1 cellular context compared by ENCODE assay signal in genomic region chr6:79078057-79078969, GRCh38.
TF ChIP-seq lines count a peak whose summit lies in the region.

TSS of gene PHIP (minus strand) at chr6:79078254. CDS start at chr6:79078068, 186 bp downstream.

TF ChIP-seq in HEK293, 187 proteins besides CTCF, POLR2A, EP300 and RAD21 (continued from another document and continues in another):
- TF ChIP-seq ZBTB10 (tag by site-specific recombination; IDR thresholded peaks at IDR 0.05) (peak; percentile 88), ZNF354C (tag by site-specific recombination; IDR thresholded peaks at IDR 0.05; ENCODE audit: borderline replicate concordance, low read depth) (no peak), ZNF16 (tag by site-specific recombination; IDR thresholded peaks at IDR 0.05; ENCODE audit: low read depth) (no peak), RBAK (tag by site-specific recombination; IDR thresholded peaks at IDR 0.05) (no peak), ZFP37 (tag by site-specific recombination; IDR thresholded peaks at IDR 0.05) (peak; percentile 98), ZNF140 (tag by site-specific recombination; IDR thresholded peaks at IDR 0.05) (no peak), ZBTB11 (tag by site-specific recombination; conservative IDR thresholded peaks at IDR 0.05; ENCODE audit: low read depth) (peak; percentile 69), ZNF776 (tag by site-specific recombination; IDR thresholded peaks at IDR 0.05; ENCODE audit: borderline replicate concordance) (no peak), ZIC2 (tag by site-specific recombination; IDR thresholded peaks at IDR 0.05) (peak; percentile 97), MZF1 (tag by site-specific recombination; IDR thresholded peaks at IDR 0.05; ENCODE audit: borderline replicate concordance) (0 out of 2 replicates have a peak, but pooled peaks have one; percentile 44), ZNF701 (tag by site-specific recombination; IDR thresholded peaks at IDR 0.05) (no peak), ZNF221 (tag by site-specific recombination; IDR thresholded peaks at IDR 0.05; ENCODE audit: borderline replicate concordance) (no peak), ZNF560 (tag by site-specific recombination; IDR thresholded peaks at IDR 0.05; ENCODE audit: borderline replicate concordance) (0 out of 2 replicates have a peak, but pooled peaks have one; percentile 18), ZNF280D (tag by site-specific recombination; IDR thresholded peaks at IDR 0.05) (no peak), ZNF174 (tag by site-specific recombination; IDR thresholded peaks at IDR 0.05) (0 out of 2 replicates have a peak, but pooled peaks have one; percentile 62), ZNF112 (tag by site-specific recombination; IDR thresholded peaks at IDR 0.05) (no peak), ZNF2 (tag by site-specific recombination; IDR thresholded peaks at IDR 0.05) (peak; percentile 95), ZNF544 (tag by site-specific recombination; IDR thresholded peaks at IDR 0.05) (no peak), MYNN (tag by site-specific recombination; IDR thresholded peaks at IDR 0.05; ENCODE audit: borderline replicate concordance) (peak; percentile 67; the same call in 1 of the 2 replicates), HOXD13 (CRISPR knock-in tag; IDR thresholded peaks at IDR 0.05; ENCODE audit: borderline replicate concordance) (no peak), ZXDB (tag by site-specific recombination; IDR thresholded peaks at IDR 0.05) (peak; percentile 97), ZNF521 (tag by site-specific recombination; IDR thresholded peaks at IDR 0.05) (no peak), ZNF621 (tag by site-specific recombination; IDR thresholded peaks at IDR 0.05) (no peak), ZNF610 (tag by site-specific recombination; IDR thresholded peaks at IDR 0.05; ENCODE audit: borderline replicate concordance) (peak; percentile 86), ZNF585B (tag by site-specific recombination; IDR thresholded peaks at IDR 0.05) (peak; percentile 65), ZNF488 (tag by site-specific recombination; IDR thresholded peaks at IDR 0.05) (0 out of 2 replicates have a peak, but pooled peaks have one; percentile 26), ZNF350 (tag by site-specific recombination; IDR thresholded peaks at IDR 0.05) (no peak), ZNF692 (tag by site-specific recombination; IDR thresholded peaks at IDR 0.05) (peak; percentile 93), GLI4 (tag by site-specific recombination; IDR thresholded peaks at IDR 0.05) (peak; percentile 86; the same call in 1 of the 2 replicates), ZNF624 (tag by site-specific recombination; IDR thresholded peaks at IDR 0.05) (no peak), ZEB2 (tag by site-specific recombination; IDR thresholded peaks at IDR 0.05) (peak; percentile 100), ZBTB1 (tag by site-specific recombination; IDR thresholded peaks at IDR 0.05) (peak; percentile 74), ZNF121 (tag by site-specific recombination; IDR thresholded peaks at IDR 0.05) (peak; percentile 89), ZNF76 (tag by site-specific recombination; IDR thresholded peaks at IDR 0.05; ENCODE audit: borderline replicate concordance, low read depth) (peak; percentile 83), EGR2 (tag by site-specific recombination; IDR thresholded peaks at IDR 0.05; ENCODE audit: low read depth) (peak; percentile 95), GFI1B (tag by site-specific recombination; IDR thresholded peaks at IDR 0.05) (peak; percentile 20; the same call in 1 of the 2 replicates), ZNF157 (tag by site-specific recombination; IDR thresholded peaks at IDR 0.05) (0 out of 2 replicates have a peak, but pooled peaks have one; percentile 18), ZNF169 (tag by site-specific recombination; IDR thresholded peaks at IDR 0.05) (no peak), ZNF518A (tag by site-specific recombination; conservative IDR thresholded peaks at IDR 0.05; ENCODE audit: low read depth) (peak; percentile 39), ZNF660 (tag by site-specific recombination; IDR thresholded peaks at IDR 0.05) (peak; percentile 89), ZNF311 (tag by site-specific recombination; IDR thresholded peaks at IDR 0.05; ENCODE audit: borderline replicate concordance) (no peak), ZNF623 (tag by site-specific recombination; IDR thresholded peaks at IDR 0.05) (no peak), KLF1 (tag by site-specific recombination; IDR thresholded peaks at IDR 0.05) (peak; percentile 69; the same call in 1 of the 2 replicates), ZNF639 (tag by site-specific recombination; IDR thresholded peaks at IDR 0.05) (peak; percentile 75), ZNF433 (tag by site-specific recombination; IDR thresholded peaks at IDR 0.05; ENCODE audit: low read depth) (no peak)
